21 cellular contexts compared by ENCODE assay signal in the genomic region with DNA sequence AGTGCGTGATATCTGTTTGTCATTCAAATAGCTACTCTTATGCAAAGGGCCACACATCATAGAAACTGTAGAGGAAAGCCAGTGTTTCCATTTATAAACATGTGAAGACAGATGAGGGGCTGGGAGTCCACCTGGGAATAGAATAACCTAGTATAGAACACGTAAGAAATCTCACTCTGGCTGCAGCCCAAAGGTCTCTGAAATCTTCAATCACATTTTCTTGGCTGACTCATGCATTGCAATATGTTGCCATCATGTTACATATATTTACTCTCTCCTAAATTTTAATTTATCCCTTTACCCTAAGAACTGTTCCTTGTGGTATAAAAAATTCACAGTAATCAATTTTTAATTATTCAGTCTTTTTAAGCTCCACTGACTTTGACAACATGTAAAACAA.
"Had no signal": no experiment of that assay in that cellular context is flagged by ENCODE, and none has a peak within 500 bp of the region (broad histone marks: within the 10 kb centered on the region; RNA-seq: fewer than 3 reads in every experiment).

No MANE protein-coding gene starts in this region.

- DNase-seq: activated CD4-positive, alpha-beta T cell treated with anti-CD3 and anti-CD28 coated beads for 48 hours; activated CD4-positive, CD25-positive, alpha-beta regulatory T cell; activated CD8-positive, alpha-beta T cell treated with anti-CD3 and anti-CD28 coated beads, Interleukin-2, amount 10 ng/mL, durations not matched to agents 7 days and 5 days; activated naive CD4-positive, alpha-beta T cell treated with anti-CD3 and anti-CD28 coated beads, Interleukin-2, amount 10 ng/mL, durations not matched to agents 7 days and 5 days; activated naive CD8-positive, alpha-beta T cell treated with anti-CD3 and anti-CD28 coated beads, Interleukin-2, amount 50 U/mL, for 24 hours; activated T-cell treated with anti-CD3 and anti-CD28 coated beads, Interleukin-2, amount 50 U/mL, for 24 hours; dorsolateral prefrontal cortex; islet precursor cell; left ventricle myocardium inferior; nephron progenitor cell; nucleus accumbens; spleen; stimulated activated CD4-positive, alpha-beta T cell treated with anti-CD3 and anti-CD28 coated beads, Interleukin-4, amount 100 ng/mL, for 4 hours; T-helper 1 cell; T-helper 9 cell; upper lobe of right lung had no signal

- H3K27ac ChIP-seq: ascending aorta, dorsolateral prefrontal cortex, hepatocyte, left ventricle myocardium inferior, spleen, thoracic aorta, upper lobe of right lung had no signal

- ATAC-seq: activated CD8-positive, alpha-beta T cell treated with anti-CD3 and anti-CD28 coated beads, Interleukin-2, amount 10 ng/mL, durations not matched to agents 7 days and 5 days; activated naive CD8-positive, alpha-beta T cell treated with anti-CD3 and anti-CD28 coated beads, Interleukin-2, amount 50 U/mL, for 24 hours; sciatic nerve; stimulated activated memory B cell treated with anti-CD40 and anti-IgM and Interleukin-4, amounts not matched to agents 10 μg/mL and 1 μg/mL and 100 μg/mL, for 72 hours; upper lobe of right lung had no signal

- H3K4me2 ChIP-seq: hepatocyte had no signal

- H3K9me3 Mint-ChIP-seq: activated naive CD4-positive, alpha-beta T cell treated with anti-CD3 and anti-CD28 coated beads, Interleukin-2, amount 10 ng/mL, durations not matched to agents 7 days and 5 days; stimulated activated memory B cell treated with anti-CD40 and anti-IgM and Interleukin-4, amounts not matched to agents 10 μg/mL and 1 μg/mL and 100 μg/mL, for 72 hours had no signal

- H3K27me3 Mint-ChIP-seq: activated naive CD4-positive, alpha-beta T cell treated with anti-CD3 and anti-CD28 coated beads, Interleukin-2, amount 10 ng/mL, durations not matched to agents 7 days and 5 days; stimulated activated memory B cell treated with anti-CD40 and anti-IgM and Interleukin-4, amounts not matched to agents 10 μg/mL and 1 μg/mL and 100 μg/mL, for 72 hours had no signal

- H3K36me3 ChIP-seq: ascending aorta, left ventricle myocardium inferior, spleen, thoracic aorta, upper lobe of right lung had no signal

- H3K36me3 Mint-ChIP-seq: activated naive CD4-positive, alpha-beta T cell treated with anti-CD3 and anti-CD28 coated beads, Interleukin-2, amount 10 ng/mL, durations not matched to agents 7 days and 5 days; stimulated activated memory B cell treated with anti-CD40 and anti-IgM and Interleukin-4, amounts not matched to agents 10 μg/mL and 1 μg/mL and 100 μg/mL, for 72 hours had no signal

- H3K4me3 ChIP-seq: ascending aorta, dorsolateral prefrontal cortex, hepatocyte, left ventricle myocardium inferior, spleen, thoracic aorta, upper lobe of right lung had no signal

- H3K4me1 Mint-ChIP-seq: activated naive CD4-positive, alpha-beta T cell treated with anti-CD3 and anti-CD28 coated beads, Interleukin-2, amount 10 ng/mL, durations not matched to agents 7 days and 5 days; activated naive CD8-positive, alpha-beta T cell treated with anti-CD3 and anti-CD28 coated beads, Interleukin-2, amount 50 U/mL, for 24 hours; nephron progenitor cell; stimulated activated memory B cell treated with anti-CD40 and anti-IgM and Interleukin-4, amounts not matched to agents 10 μg/mL and 1 μg/mL and 100 μg/mL, for 72 hours had no signal

- H3K27me3 ChIP-seq: ascending aorta, hepatocyte, upper lobe of right lung had no signal

- H3K4me3 Mint-ChIP-seq: activated CD8-positive, alpha-beta T cell treated with anti-CD3 and anti-CD28 coated beads, Interleukin-2, amount 10 ng/mL, durations not matched to agents 7 days and 5 days; activated naive CD4-positive, alpha-beta T cell treated with anti-CD3 and anti-CD28 coated beads, Interleukin-2, amount 10 ng/mL, durations not matched to agents 7 days and 5 days; activated naive CD8-positive, alpha-beta T cell treated with anti-CD3 and anti-CD28 coated beads, Interleukin-2, amount 50 U/mL, for 24 hours; activated T-cell treated with anti-CD3 and anti-CD28 coated beads, Interleukin-2, amount 50 U/mL, for 24 hours; nephron progenitor cell; stimulated activated memory B cell treated with anti-CD40 and anti-IgM and Interleukin-4, amounts not matched to agents 10 μg/mL and 1 μg/mL and 100 μg/mL, for 72 hours had no signal

- H3K27ac Mint-ChIP-seq: activated CD8-positive, alpha-beta T cell treated with anti-CD3 and anti-CD28 coated beads, Interleukin-2, amount 10 ng/mL, durations not matched to agents 7 days and 5 days; activated naive CD4-positive, alpha-beta T cell treated with anti-CD3 and anti-CD28 coated beads, Interleukin-2, amount 10 ng/mL, durations not matched to agents 7 days and 5 days; activated naive CD8-positive, alpha-beta T cell treated with anti-CD3 and anti-CD28 coated beads, Interleukin-2, amount 50 U/mL, for 24 hours; activated T-cell treated with anti-CD3 and anti-CD28 coated beads, Interleukin-2, amount 50 U/mL, for 24 hours; nephron progenitor cell; stimulated activated memory B cell treated with anti-CD40 and anti-IgM and Interleukin-4, amounts not matched to agents 10 μg/mL and 1 μg/mL and 100 μg/mL, for 72 hours had no signal

- H3K9me3 ChIP-seq: ascending aorta, thoracic aorta, upper lobe of right lung had no signal

- H2AFZ ChIP-seq: hepatocyte had no signal

- H3K4me1 ChIP-seq: ascending aorta, left ventricle myocardium inferior, spleen, upper lobe of right lung had no signal

- H3K79me2 ChIP-seq: hepatocyte had no signal
